36 cellular contexts compared by ENCODE assay signal in genomic region chr7:52197234-52197633, GRCh38.
"Had no signal": no experiment of that assay in that cellular context is flagged by ENCODE, and none has a peak within 500 bp of the region (broad histone marks: within the 10 kb centered on the region; RNA-seq: fewer than 3 reads in every experiment).

No MANE protein-coding gene starts in this region.

- H3K4me3 Mint-ChIP-seq: activated CD4-positive, alpha-beta memory T cell treated with anti-CD3 and anti-CD28 coated beads for 36 hours; activated CD4-positive, alpha-beta T cell treated with anti-CD3 and anti-CD28 coated beads for 36 hours; activated CD4-positive, alpha-beta T cell treated with anti-CD3 and anti-CD28 coated beads, Interleukin-2, amount 10 ng/mL, durations not matched to agents 24 days and 14 days; activated CD8-positive, alpha-beta memory T cell treated with anti-CD3 and anti-CD28 coated beads, Interleukin-2, amount 10 ng/mL, durations not matched to agents 7 days and 5 days; activated CD8-positive, alpha-beta T cell treated with anti-CD3 and anti-CD28 coated beads, Interleukin-2, amount 10 ng/mL, durations not matched to agents 7 days and 5 days; activated naive CD4-positive, alpha-beta T cell treated with anti-CD3 and anti-CD28 coated beads for 36 hours; activated naive CD4-positive, alpha-beta T cell treated with anti-CD3 and anti-CD28 coated beads, Interleukin-2, amount 50 U/mL, for 24 hours; activated naive CD8-positive, alpha-beta T cell treated with anti-CD3 and anti-CD28 coated beads for 36 hours; activated naive CD8-positive, alpha-beta T cell treated with anti-CD3 and anti-CD28 coated beads, Interleukin-2, amount 50 U/mL, for 24 hours; activated T-helper 1 cell treated with anti-CD3 and anti-CD28 coated beads, Interleukin-12 subunit alpha, Interleukin-12 subunit beta, Interleukin-2, Interleukin-4 antibody, amounts not matched to agents 30 ng/mL and 10 ng/mL and 1 ng/mL, durations not matched to agents 14 hours and 24 hours and 36 hours; effector memory CD8-positive, alpha-beta T cell; T-helper 17 cell; T-helper 2 cell treated with Interferon-gamma antibody and Interleukin-4, amounts not matched to agents 5 μg/mL and 100 μg/mL, for 36 hours had no signal

- H3K4me3 ChIP-seq: adrenal gland, ascending aorta, esophagus squamous epithelium, gastroesophageal sphincter, heart right ventricle had no signal

- H3K27ac ChIP-seq: adrenal gland, ascending aorta, brain microvascular endothelial cell, epithelial cell of prostate, esophagus squamous epithelium, gastroesophageal sphincter, heart right ventricle had no signal

- H3K4me1 Mint-ChIP-seq: activated CD4-positive, alpha-beta T cell treated with anti-CD3 and anti-CD28 coated beads for 36 hours; activated CD4-positive, alpha-beta T cell treated with anti-CD3 and anti-CD28 coated beads, Interleukin-2, amount 10 ng/mL, durations not matched to agents 24 days and 14 days; activated CD8-positive, alpha-beta memory T cell treated with anti-CD3 and anti-CD28 coated beads, Interleukin-2, amount 10 ng/mL, durations not matched to agents 7 days and 5 days; activated naive CD4-positive, alpha-beta T cell treated with anti-CD3 and anti-CD28 coated beads, Interleukin-2, amount 50 U/mL, for 24 hours; activated naive CD8-positive, alpha-beta T cell treated with anti-CD3 and anti-CD28 coated beads for 36 hours; activated naive CD8-positive, alpha-beta T cell treated with anti-CD3 and anti-CD28 coated beads, Interleukin-2, amount 50 U/mL, for 24 hours; T-helper 17 cell had no signal

- H3K4me1 ChIP-seq: adrenal gland, ascending aorta, esophagus squamous epithelium, gastroesophageal sphincter, heart right ventricle had no signal

- H3K27me3 Mint-ChIP-seq: activated CD4-positive, alpha-beta memory T cell treated with anti-CD3 and anti-CD28 coated beads for 36 hours; activated CD4-positive, alpha-beta T cell treated with anti-CD3 and anti-CD28 coated beads for 36 hours; activated CD4-positive, alpha-beta T cell treated with anti-CD3 and anti-CD28 coated beads, Interleukin-2, amount 10 ng/mL, durations not matched to agents 24 days and 14 days; activated CD8-positive, alpha-beta memory T cell treated with anti-CD3 and anti-CD28 coated beads, Interleukin-2, amount 10 ng/mL, durations not matched to agents 7 days and 5 days; activated naive CD4-positive, alpha-beta T cell treated with anti-CD3 and anti-CD28 coated beads, Interleukin-2, amount 50 U/mL, for 24 hours; activated naive CD8-positive, alpha-beta T cell treated with anti-CD3 and anti-CD28 coated beads for 36 hours; activated naive CD8-positive, alpha-beta T cell treated with anti-CD3 and anti-CD28 coated beads, Interleukin-2, amount 50 U/mL, for 24 hours; effector memory CD8-positive, alpha-beta T cell; T-helper 17 cell had no signal

- H3K27me3 ChIP-seq: adrenal gland, ascending aorta, brain microvascular endothelial cell, esophagus squamous epithelium, gastroesophageal sphincter, heart right ventricle had no signal

- H3K36me3 ChIP-seq: adrenal gland, ascending aorta, brain microvascular endothelial cell, esophagus squamous epithelium, gastroesophageal sphincter, heart right ventricle had no signal

- H3K9me3 Mint-ChIP-seq: activated T-helper 1 cell treated with anti-CD3 and anti-CD28 coated beads, Interleukin-12 subunit alpha, Interleukin-12 subunit beta, Interleukin-2, Interleukin-4 antibody, amounts not matched to agents 30 ng/mL and 10 ng/mL and 1 ng/mL, durations not matched to agents 14 hours and 24 hours and 36 hours had no signal

- H3K9me3 ChIP-seq: adrenal gland, ascending aorta, esophagus squamous epithelium, gastroesophageal sphincter, heart right ventricle had no signal

- H3K36me3 Mint-ChIP-seq: activated CD4-positive, alpha-beta memory T cell treated with anti-CD3 and anti-CD28 coated beads for 36 hours; activated CD8-positive, alpha-beta memory T cell treated with anti-CD3 and anti-CD28 coated beads, Interleukin-2, amount 10 ng/mL, durations not matched to agents 7 days and 5 days; activated naive CD4-positive, alpha-beta T cell treated with anti-CD3 and anti-CD28 coated beads, Interleukin-2, amount 50 U/mL, for 24 hours; activated naive CD8-positive, alpha-beta T cell treated with anti-CD3 and anti-CD28 coated beads for 36 hours had no signal

- H3K27ac Mint-ChIP-seq: activated CD4-positive, alpha-beta memory T cell treated with anti-CD3 and anti-CD28 coated beads for 36 hours; activated CD4-positive, alpha-beta T cell treated with anti-CD3 and anti-CD28 coated beads for 36 hours; activated CD4-positive, alpha-beta T cell treated with anti-CD3 and anti-CD28 coated beads, Interleukin-2, amount 10 ng/mL, durations not matched to agents 24 days and 14 days; activated CD8-positive, alpha-beta memory T cell treated with anti-CD3 and anti-CD28 coated beads, Interleukin-2, amount 10 ng/mL, durations not matched to agents 7 days and 5 days; activated CD8-positive, alpha-beta T cell treated with anti-CD3 and anti-CD28 coated beads, Interleukin-2, amount 10 ng/mL, durations not matched to agents 7 days and 5 days; activated naive CD4-positive, alpha-beta T cell treated with anti-CD3 and anti-CD28 coated beads for 36 hours; activated naive CD4-positive, alpha-beta T cell treated with anti-CD3 and anti-CD28 coated beads, Interleukin-2, amount 50 U/mL, for 24 hours; activated naive CD8-positive, alpha-beta T cell treated with anti-CD3 and anti-CD28 coated beads for 36 hours; activated naive CD8-positive, alpha-beta T cell treated with anti-CD3 and anti-CD28 coated beads, Interleukin-2, amount 50 U/mL, for 24 hours; activated T-helper 1 cell treated with anti-CD3 and anti-CD28 coated beads, Interleukin-12 subunit alpha, Interleukin-12 subunit beta, Interleukin-2, Interleukin-4 antibody, amounts not matched to agents 30 ng/mL and 10 ng/mL and 1 ng/mL, durations not matched to agents 14 hours and 24 hours and 36 hours; activated T-helper 2 cell treated with anti-CD3 and anti-CD28 coated beads, Interferon-gamma antibody, Interleukin-2, Interleukin-4, amounts not matched to agents 10 μg/mL and 5 μg/mL and 100 μg/mL, durations not matched to agents 14 hours and 24 hours and 36 hours; effector memory CD8-positive, alpha-beta T cell; T-helper 17 cell; T-helper 2 cell treated with Interferon-gamma antibody and Interleukin-4, amounts not matched to agents 5 μg/mL and 100 μg/mL, for 36 hours had no signal

- ATAC-seq: activated CD4-positive, alpha-beta T cell treated with anti-CD3 and anti-CD28 coated beads for 36 hours; activated CD8-positive, alpha-beta memory T cell treated with anti-CD3 and anti-CD28 coated beads, Interleukin-2, amount 10 ng/mL, durations not matched to agents 7 days and 5 days; activated CD8-positive, alpha-beta T cell treated with anti-CD3 and anti-CD28 coated beads, Interleukin-2, amount 10 ng/mL, durations not matched to agents 7 days and 5 days; activated naive CD8-positive, alpha-beta T cell treated with anti-CD3 and anti-CD28 coated beads, Interleukin-2, amount 50 U/mL, for 24 hours; effector memory CD8-positive, alpha-beta T cell; gastroesophageal sphincter; heart right ventricle; T-helper 17 cell had no signal

- DNase-seq: activated CD4-positive, alpha-beta memory T cell treated with anti-CD3 and anti-CD28 coated beads for 36 hours; activated CD4-positive, alpha-beta T cell treated with anti-CD3 and anti-CD28 coated beads for 36 hours; activated CD4-positive, alpha-beta T cell treated with anti-CD3 and anti-CD28 coated beads, Interleukin-2, amount 10 ng/mL, durations not matched to agents 24 days and 14 days; activated CD4-positive, CD25-positive, alpha-beta regulatory T cell; activated CD4-positive, CD25-positive, alpha-beta regulatory T cell treated with anti-CD3 and anti-CD28 coated beads, Interleukin-2, amount 50 U/mL, for 72 hours; activated CD8-positive, alpha-beta memory T cell treated with anti-CD3 and anti-CD28 coated beads, Interleukin-2, amount 10 ng/mL, durations not matched to agents 7 days and 5 days; activated CD8-positive, alpha-beta memory T cell treated with anti-CD3 and anti-CD28 coated beads, Interleukin-2, amount 50 U/mL, for 4 hours; activated CD8-positive, alpha-beta T cell treated with anti-CD3 and anti-CD28 coated beads, Interleukin-2, amount 10 ng/mL, durations not matched to agents 7 days and 5 days; activated effector memory CD4-positive, alpha-beta T cell treated with anti-CD3 and anti-CD28 coated beads, Interleukin-2, amount 50 U/mL, for 16 hours; activated naive CD4-positive, alpha-beta T cell treated with anti-CD3 and anti-CD28 coated beads for 36 hours; activated naive CD8-positive, alpha-beta T cell treated with anti-CD3 and anti-CD28 coated beads for 36 hours; activated naive CD8-positive, alpha-beta T cell treated with anti-CD3 and anti-CD28 coated beads, Interleukin-2, amount 50 U/mL, for 24 hours; activated T-cell treated with anti-CD3 and anti-CD28 coated beads, Interleukin-2, amount 50 U/mL, for 1 hour; activated T-cell treated with anti-CD3 and anti-CD28 coated beads, Interleukin-2, amount 50 U/mL, for 48 hours; adrenal gland; amygdala; brain microvascular endothelial cell; caudate nucleus; cortex of kidney; dermis blood vessel endothelial cell; effector CD4-positive, alpha-beta T cell; effector memory CD8-positive, alpha-beta T cell; esophagus squamous epithelium; foreskin melanocyte; heart right ventricle; T-helper 1 cell; T-helper 17 cell; T1000 had no signal

- FAIRE-seq: colon had no signal
